In the genomic region with DNA sequence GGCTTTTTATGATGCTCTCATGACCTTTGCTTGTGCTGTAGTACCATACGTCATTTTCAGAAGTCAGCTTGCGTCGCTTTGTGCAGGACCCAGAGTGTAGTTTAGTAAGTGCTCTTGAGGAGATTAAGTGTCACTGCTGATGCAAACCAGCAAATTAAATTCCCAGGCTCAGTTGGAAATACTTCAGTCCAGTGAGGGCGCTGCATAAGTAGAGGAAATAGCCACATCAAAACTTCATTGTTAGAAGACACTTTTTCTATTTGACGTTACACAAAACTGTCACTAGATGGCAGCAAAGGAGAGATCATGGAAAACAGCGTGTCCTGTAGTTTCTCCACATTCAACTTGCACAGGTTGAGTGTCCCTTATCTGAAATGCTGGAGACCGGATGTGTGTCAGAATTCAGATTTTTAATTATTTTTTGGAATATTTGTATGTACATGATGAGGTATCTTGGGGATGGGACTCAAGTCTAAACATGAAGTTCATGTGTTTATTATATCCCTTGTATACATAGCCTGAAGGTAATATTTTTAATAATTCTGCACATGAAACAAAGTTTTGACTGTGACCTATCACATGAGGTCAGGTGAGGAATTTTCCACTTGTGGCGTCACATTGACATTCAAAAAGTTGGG, we compare ENCODE assay signal across 8 cellular contexts. TPM values are rescaled to one million over a fixed set of nuclear protein-coding genes. Genes with fewer than 3 reads are reported as not detected.
A peak's percentile ranks its signal among the peaks of the same experiment; 100 is the strongest.
DNase-seq lines count a peak whose midpoint lies in the region; ATAC-seq, FAIRE-seq and TF ChIP-seq lines count a peak whose summit lies in the region.

No MANE protein-coding gene starts in this region.

- H3K27me3 ChIP-seq in KMS-11 (ENCODE audit: insufficient read depth, low read depth) = no peaks in the 10 kb centered on the region
- no peaks in the 10 kb centered on the region for H3K27me3 ChIP-seq in OCI-LY1 (ENCODE audit: insufficient read depth, low read length)
- no peaks in the 10 kb centered on the region for H3K27me3 ChIP-seq in bronchial epithelial cell (ENCODE audit: control insufficient read depth, insufficient read depth, low read length)
- no peaks in the 10 kb centered on the region for H3K27me3 ChIP-seq in thoracic aorta (replicated peaks; ENCODE audit: insufficient read depth)

- TF ChIP-seq CTCF in KMS-11 (conservative IDR thresholded peaks at IDR 0.05; ENCODE audit: low read depth, low read length) (peak; percentile 90), OCI-LY1 (IDR thresholded peaks at IDR 0.05; ENCODE audit: low read length) (peak; percentile 93), bronchial epithelial cell (IDR thresholded peaks at IDR 0.05; ENCODE audit: insufficient read depth, low read length, severe bottlenecking) (peak; percentile 66), thoracic aorta (IDR thresholded peaks at IDR 0.05) (peak; percentile 70)

- H3K27ac ChIP-seq in KMS-11 = no peak overlapping the region
- H3K27ac ChIP-seq in OCI-LY1 (ENCODE audit: low read depth, low read length, poor library complexity, severe bottlenecking) = no peak overlapping the region
- H3K27ac ChIP-seq in thoracic aorta = no peak overlapping the region

- H3K9ac ChIP-seq in KMS-11 = no peak overlapping the region
- H3K9ac ChIP-seq in OCI-LY1 (ENCODE audit: low read length) = no peak overlapping the region

- H3K27ac Mint-ChIP-seq in activated CD8-positive, alpha-beta memory T cell treated with anti-CD3 and anti-CD28 coated beads, Interleukin-2, amount 10 ng/mL, durations not matched to agents 7 days and 5 days = no peak overlapping the region

- H3K4me1 Mint-ChIP-seq in activated CD8-positive, alpha-beta memory T cell treated with anti-CD3 and anti-CD28 coated beads, Interleukin-2, amount 10 ng/mL, durations not matched to agents 7 days and 5 days = peaks cover 5% of the 10 kb centered on the region

- H4K20me1 ChIP-seq in KMS-11 (ENCODE audit: insufficient read depth) = no peaks in the 10 kb centered on the region
- H4K20me1 ChIP-seq in OCI-LY1 (ENCODE audit: insufficient read depth, low read length) = no peaks in the 10 kb centered on the region

- H2AFZ ChIP-seq in KMS-11 (ENCODE audit: low read depth) = no peak overlapping the region
- no peak overlapping the region for H2AFZ ChIP-seq in OCI-LY1 (ENCODE audit: low read length)

- peak; percentile 66 for FAIRE-seq in bronchial epithelial cell (lab: Jason Lieb, UNC)

- peaks cover 16% of the 10 kb centered on the region for H3K36me3 Mint-ChIP-seq in activated CD8-positive, alpha-beta memory T cell treated with anti-CD3 and anti-CD28 coated beads, Interleukin-2, amount 10 ng/mL, durations not matched to agents 7 days and 5 days

- no peaks in the 10 kb centered on the region for H3K27me3 Mint-ChIP-seq in activated CD8-positive, alpha-beta memory T cell treated with anti-CD3 and anti-CD28 coated beads, Interleukin-2, amount 10 ng/mL, durations not matched to agents 7 days and 5 days

- no peaks in the 10 kb centered on the region for H3K9me2 ChIP-seq in OCI-LY1 (ENCODE audit: low read depth, low read length)

- H3K79me2 ChIP-seq in KMS-11 (ENCODE audit: insufficient read depth, low read depth) = no peaks in the 10 kb centered on the region
- H3K79me2 ChIP-seq in OCI-LY1 (ENCODE audit: insufficient read depth, low read length) = no peaks in the 10 kb centered on the region

- peak; percentile 70 for ATAC-seq in activated CD8-positive, alpha-beta memory T cell treated with anti-CD3 and anti-CD28 coated beads, Interleukin-2, amount 10 ng/mL, durations not matched to agents 7 days and 5 days
- peak; percentile 94 for ATAC-seq in thoracic aorta (ENCODE audit: insufficient number of reproducible peaks, low FRiP score, low read depth)

- H3K4me3 ChIP-seq in KMS-11 (IDR thresholded peaks at IDR 0.05; ENCODE audit: insufficient read depth, low read depth, low read length) (no peak overlapping the region), OCI-LY1 (ENCODE audit: low read depth, low read length, poor library complexity, severe bottlenecking) (no peak overlapping the region), bronchial epithelial cell (ENCODE audit: low read depth, low read length) (no peak overlapping the region), thoracic aorta (no peak overlapping the region)

- H3K36me3 ChIP-seq in KMS-11 (ENCODE audit: insufficient read depth) = no peaks in the 10 kb centered on the region
- H3K36me3 ChIP-seq in OCI-LY1 (ENCODE audit: insufficient read depth, low read length) = peaks cover 20% of the 10 kb centered on the region
- peaks cover 1% of the 10 kb centered on the region for H3K36me3 ChIP-seq in bronchial epithelial cell (ENCODE audit: control insufficient read depth, insufficient read depth, low read length)
- H3K36me3 ChIP-seq in thoracic aorta = no peaks in the 10 kb centered on the region

- DNase-seq in activated CD8-positive, alpha-beta memory T cell treated with anti-CD3 and anti-CD28 coated beads, Interleukin-2, amount 10 ng/mL, durations not matched to agents 7 days and 5 days = no peak
- no peak for DNase-seq in activated CD8-positive, alpha-beta memory T cell treated with anti-CD3 and anti-CD28 coated beads, Interleukin-2, amount 50 U/mL, for 4 hours
- peak; percentile 7 for DNase-seq in GOT3 (lab: John Stamatoyannopoulos, UW)
- DNase-seq in bronchial epithelial cell (ENCODE audit: low read depth) = peak; percentile 87
- DNase-seq in kidney glomerular epithelial cell (lab: John Stamatoyannopoulos, UW) = peak; percentile 91
- DNase-seq in thoracic aorta (ENCODE audit: low spot score) = no peak

- no peaks in the 10 kb centered on the region for H3F3A ChIP-seq in OCI-LY1 (ENCODE audit: insufficient read depth, low read length)

- peaks cover 8% of the 10 kb centered on the region for H3K9me3 Mint-ChIP-seq in activated CD8-positive, alpha-beta memory T cell treated with anti-CD3 and anti-CD28 coated beads, Interleukin-2, amount 10 ng/mL, durations not matched to agents 7 days and 5 days (ENCODE audit: low read depth)

- peaks cover 11% of the 10 kb centered on the region for H3K9me3 ChIP-seq in OCI-LY1 (ENCODE audit: low read length)
- no peaks in the 10 kb centered on the region for H3K9me3 ChIP-seq in thoracic aorta

- CTCF ChIA-PET in activated CD8-positive, alpha-beta memory T cell treated with anti-CD3 and anti-CD28 coated beads, Interleukin-2, amount 10 ng/mL, durations not matched to agents 7 days and 5 days (lab: Charles Lee) = interaction anchor here (1.0 to 1.6 kb wide), 5 partner anchors 13 to 226 kb away, joined by 3 to 6 read pairs (median 4); no protein-coding TSS in a partner anchor

- H3K4me1 ChIP-seq in KMS-11 (ENCODE audit: low read depth, poor library complexity, severe bottlenecking) (no peaks in the 10 kb centered on the region), OCI-LY1 (ENCODE audit: insufficient read depth, low read length, severe bottlenecking) (no peaks in the 10 kb centered on the region), thoracic aorta (ENCODE audit: control insufficient read depth in 1 of 2, low read depth in 2 of 2) (peaks cover 0 to 4% of the 10 kb centered on the region in 2 donors)

- no peak overlapping the region for H3K4me2 ChIP-seq in KMS-11
- H3K4me2 ChIP-seq in OCI-LY1 (ENCODE audit: low read length) = no peak overlapping the region

- H3K4me3 Mint-ChIP-seq in activated CD8-positive, alpha-beta memory T cell treated with anti-CD3 and anti-CD28 coated beads, Interleukin-2, amount 10 ng/mL, durations not matched to agents 7 days and 5 days = no peak overlapping the region

RNA-seq across cellular contexts. Expression of gene ZNF22, which starts 7.9 kb away (rescaled TPM):
- total RNA-seq in activated CD8-positive, alpha-beta memory T cell treated with anti-CD3 and anti-CD28 coated beads, Interleukin-2, amount 10 ng/mL, durations not matched to agents 7 days and 5 days = 10 to 100 TPM; 29.5 to 29.6 TPM
- total RNA-seq in bronchial epithelial cell = 4.6 and 9.2 TPM in 2 replicates
- total RNA-seq in thoracic aorta = 10 to 100 TPM; 16.6 to 20.7 TPM

RNA-seq across cellular contexts. Expression of gene DEPP1, which starts 30.0 kb away (rescaled TPM):
- under 1 TPM in 1 of 2 experiments, not detected in 1; 0.37 TPM for total RNA-seq in activated CD8-positive, alpha-beta memory T cell treated with anti-CD3 and anti-CD28 coated beads, Interleukin-2, amount 10 ng/mL, durations not matched to agents 7 days and 5 days
- total RNA-seq in bronchial epithelial cell = 0.26 and 1.0 TPM in 2 replicates
- 100 to 1,000 TPM; 473 to 661 TPM for total RNA-seq in thoracic aorta

RNA-seq across cellular contexts. Expression of gene RASSF4, which starts 49.0 kb away (rescaled TPM):
- total RNA-seq in activated CD8-positive, alpha-beta memory T cell treated with anti-CD3 and anti-CD28 coated beads, Interleukin-2, amount 10 ng/mL, durations not matched to agents 7 days and 5 days = 1 to 10 TPM; 1.2 to 3.1 TPM
- total RNA-seq in bronchial epithelial cell = 0.26 and 0.51 TPM in 2 replicates
- total RNA-seq in thoracic aorta = 10 to 100 TPM; 48.5 to 68.5 TPM

Comparison
In these comparisons a context has a peak if more than half of its experiments do, and no peak if none do; other contexts are left out.
1. DNase-seq: peak in GOT3 (single experiment), bronchial epithelial cell (single experiment) and kidney glomerular epithelial cell (single experiment); none in activated CD8-positive, alpha-beta memory T cell treated with anti-CD3 and anti-CD28 coated beads, Interleukin-2, amount 10 ng/mL, durations not matched to agents 7 days and 5 days (single experiment), activated CD8-positive, alpha-beta memory T cell treated with anti-CD3 and anti-CD28 coated beads, Interleukin-2, amount 50 U/mL, for 4 hours (single experiment) and thoracic aorta (single experiment).
2. RNA of gene DEPP1, which starts 30.0 kb away (total RNA-seq): 473 to 661 TPM in thoracic aorta; 0.37 TPM in activated CD8-positive, alpha-beta memory T cell treated with anti-CD3 and anti-CD28 coated beads, Interleukin-2, amount 10 ng/mL, durations not matched to agents 7 days and 5 days and 0.26 to 1.0 TPM in bronchial epithelial cell; every median in the first group is over 100 times any median in the second.
3. RNA of gene RASSF4, which starts 49.0 kb away (total RNA-seq): 48.5 to 68.5 TPM in thoracic aorta; 1.2 to 3.1 TPM in activated CD8-positive, alpha-beta memory T cell treated with anti-CD3 and anti-CD28 coated beads, Interleukin-2, amount 10 ng/mL, durations not matched to agents 7 days and 5 days and 0.26 to 0.51 TPM in bronchial epithelial cell; every median in the first group is over 10 times any median in the second.
4. Peak in every context shown above with its lines, with median percentiles within 50 percentile points of each other: CTCF ChIP-seq.